35 cellular contexts compared by ENCODE assay signal in genomic region chr3:2301361-2301760, GRCh38.
"Had no signal": no experiment of that assay in that cellular context is flagged by ENCODE, and none has a peak within 500 bp of the region (broad histone marks: within the 10 kb centered on the region; RNA-seq: fewer than 3 reads in every experiment).

No MANE protein-coding gene starts in this region.

- H3K4me3 ChIP-seq: MG63 had no signal

- DNase-seq: Karpas-422, Kasumi-1, KG1, MG63, MM.1S, MV-4-11, NCI-H1048, NCI-H1092, NCI-H1092 treated with DMSO at 0.1 percent for 48 hours, NCI-H1105, NCI-H1105 treated with DMSO at 0.1 percent for 48 hours, NCI-H1417, NCI-H1417 treated with DMSO at 0.1 percent for 48 hours, NCI-H1436, NCI-H1436 treated with DMSO at 0.1 percent for 48 hours, NCI-H146, NCI-H1694, NCI-H1694 treated with DMSO at 0.1 percent for 48 hours, NCI-H187, NCI-H187 treated with DMSO at 0.1 percent for 48 hours, NCI-H1930, NCI-H2029, NCI-H2029 treated with DMSO at 0.1 percent for 48 hours, NCI-H2081, NCI-H2081 treated with DMSO at 0.1 percent for 48 hours, NCI-H2107, NCI-H2171, NCI-H2171 treated with DMSO at 0.1 percent for 48 hours, NCI-H2227 treated with DMSO at 0.1 percent for 48 hours, NCI-H226, NCI-H345, NCI-H446 treated with DMSO at 0.1 percent for 48 hours, NCI-H510A, NCI-H510A treated with DMSO at 0.1 percent for 48 hours had no signal

- H3K9me3 ChIP-seq: MG63 had no signal

- H3K27ac ChIP-seq: KMS-11 had no signal

- H3K4me2 ChIP-seq: KMS-11 had no signal

- H3K27me3 ChIP-seq: MG63 had no signal

- H3K36me3 ChIP-seq: MG63 had no signal

- H3K9ac ChIP-seq: KMS-11 had no signal
